1 cellular context compared by ENCODE assay signal in genomic region chr14:75002392-75003249, GRCh38.
TF ChIP-seq lines count a peak whose summit lies in the region.

EIF2B2 (plus strand) TSS chr14:75002921; CDS start chr14:75002991, 70 bp downstream.

TF ChIP-seq in GM12878, 131 proteins besides CTCF, POLR2A, EP300 and RAD21 (continued from another document and continues in another):
- no peak for TF ChIP-seq CUX1 (IDR thresholded peaks at IDR 0.05; ENCODE audit: insufficient replicate concordance, low read depth, low read length)
- peak; percentile 23; the same call in 1 of the 2 replicates for TF ChIP-seq NFYA (IDR thresholded peaks at IDR 0.05; ENCODE audit: borderline replicate concordance, low read depth, low read length)
- no peak for TF ChIP-seq POLR2AphosphoS2 (IDR thresholded peaks at IDR 0.05; ENCODE audit: low read depth, low read length)
- no peak for TF ChIP-seq NR2C2 (IDR thresholded peaks at IDR 0.05; ENCODE audit: borderline replicate concordance, control insufficient read depth, insufficient read length, low read depth)
- peak; percentile 51 for TF ChIP-seq POLR2AphosphoS5 (IDR thresholded peaks at IDR 0.05; ENCODE audit: low read length)
- no peak for TF ChIP-seq SUPT20H (IDR thresholded peaks at IDR 0.05; ENCODE audit: borderline replicate concordance, control insufficient read depth, low read depth, low read length)
- TF ChIP-seq, protein P1, sequence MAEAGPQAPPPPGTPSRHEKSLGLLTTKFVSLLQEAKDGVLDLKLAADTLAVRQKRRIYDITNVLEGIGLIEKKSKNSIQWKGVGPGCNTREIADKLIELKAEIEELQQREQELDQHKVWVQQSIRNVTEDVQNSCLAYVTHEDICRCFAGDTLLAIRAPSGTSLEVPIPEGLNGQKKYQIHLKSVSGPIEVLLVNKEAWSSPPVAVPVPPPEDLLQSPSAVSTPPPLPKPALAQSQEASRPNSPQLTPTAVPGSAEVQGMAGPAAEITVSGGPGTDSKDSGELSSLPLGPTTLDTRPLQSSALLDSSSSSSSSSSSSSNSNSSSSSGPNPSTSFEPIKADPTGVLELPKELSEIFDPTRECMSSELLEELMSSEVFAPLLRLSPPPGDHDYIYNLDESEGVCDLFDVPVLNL (IDR thresholded peaks at IDR 0.05; ENCODE audit: low read depth, low read length) = no peak; the same call in 1 of the 2 replicates
- peak; percentile 60; the same call in 1 of the 2 replicates for TF ChIP-seq NBN (IDR thresholded peaks at IDR 0.05)
- TF ChIP-seq, protein P2, sequence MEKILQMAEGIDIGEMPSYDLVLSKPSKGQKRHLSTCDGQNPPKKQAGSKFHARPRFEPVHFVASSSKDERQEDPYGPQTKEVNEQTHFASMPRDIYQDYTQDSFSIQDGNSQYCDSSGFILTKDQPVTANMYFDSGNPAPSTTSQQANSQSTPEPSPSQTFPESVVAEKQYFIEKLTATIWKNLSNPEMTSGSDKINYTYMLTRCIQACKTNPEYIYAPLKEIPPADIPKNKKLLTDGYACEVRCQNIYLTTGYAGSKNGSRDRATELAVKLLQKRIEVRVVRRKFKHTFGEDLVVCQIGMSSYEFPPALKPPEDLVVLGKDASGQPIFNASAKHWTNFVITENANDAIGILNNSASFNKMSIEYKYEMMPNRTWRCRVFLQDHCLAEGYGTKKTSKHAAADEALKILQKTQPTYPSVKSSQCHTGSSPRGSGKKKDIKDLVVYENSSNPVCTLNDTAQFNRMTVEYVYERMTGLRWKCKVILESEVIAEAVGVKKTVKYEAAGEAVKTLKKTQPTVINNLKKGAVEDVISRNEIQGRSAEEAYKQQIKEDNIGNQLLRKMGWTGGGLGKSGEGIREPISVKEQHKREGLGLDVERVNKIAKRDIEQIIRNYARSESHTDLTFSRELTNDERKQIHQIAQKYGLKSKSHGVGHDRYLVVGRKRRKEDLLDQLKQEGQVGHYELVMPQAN (conservative IDR thresholded peaks at IDR 0.05) = peak; percentile 89
- TF ChIP-seq, protein P3, sequence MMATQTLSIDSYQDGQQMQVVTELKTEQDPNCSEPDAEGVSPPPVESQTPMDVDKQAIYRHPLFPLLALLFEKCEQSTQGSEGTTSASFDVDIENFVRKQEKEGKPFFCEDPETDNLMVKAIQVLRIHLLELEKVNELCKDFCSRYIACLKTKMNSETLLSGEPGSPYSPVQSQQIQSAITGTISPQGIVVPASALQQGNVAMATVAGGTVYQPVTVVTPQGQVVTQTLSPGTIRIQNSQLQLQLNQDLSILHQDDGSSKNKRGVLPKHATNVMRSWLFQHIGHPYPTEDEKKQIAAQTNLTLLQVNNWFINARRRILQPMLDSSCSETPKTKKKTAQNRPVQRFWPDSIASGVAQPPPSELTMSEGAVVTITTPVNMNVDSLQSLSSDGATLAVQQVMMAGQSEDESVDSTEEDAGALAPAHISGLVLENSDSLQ (IDR thresholded peaks at IDR 0.05) = peak; percentile 98
- no peak for TF ChIP-seq EED (IDR thresholded peaks at IDR 0.05; ENCODE audit: low read depth)
- no peak for TF ChIP-seq NRF1 (conservative IDR thresholded peaks at IDR 0.05; ENCODE audit: low read depth, low read length)
- peak; percentile 52; the same call in 1 of the 2 replicates for TF ChIP-seq CREM (IDR thresholded peaks at IDR 0.05; ENCODE audit: low read depth)
- peak; percentile 83; the same call in 1 of the 2 replicates for TF ChIP-seq SIN3A (IDR thresholded peaks at IDR 0.05; ENCODE audit: low read depth, low read length)
- TF ChIP-seq CREB1 (IDR thresholded peaks at IDR 0.05; ENCODE audit: low read depth) = peak; percentile 70
- no peak for TF ChIP-seq BCL3 (IDR thresholded peaks at IDR 0.05; ENCODE audit: borderline replicate concordance, insufficient read depth, low read depth, low read length, poor library complexity, severe bottlenecking)
- no peak for TF ChIP-seq BRCA1 (IDR thresholded peaks at IDR 0.05; ENCODE audit: low read depth, low read length)
- TF ChIP-seq ATF2 (IDR thresholded peaks at IDR 0.05; ENCODE audit: low read length) = no peak
- peak; percentile 99 to 100 for TF ChIP-seq SRF (IDR thresholded peaks at IDR 0.05; ENCODE audit: low read depth in 2 of 2, low read length in 2 of 2)
- TF ChIP-seq WRNIP1 (IDR thresholded peaks at IDR 0.05; ENCODE audit: borderline replicate concordance, low read depth, low read length) = no peak
- TF ChIP-seq PML (IDR thresholded peaks at IDR 0.05; ENCODE audit: low read length) = peak; percentile 47; the same call in 1 of the 2 replicates
- TF ChIP-seq RBBP5 (conservative IDR thresholded peaks at IDR 0.05) = no peak
- TF ChIP-seq ZNF207 (IDR thresholded peaks at IDR 0.05; ENCODE audit: borderline replicate concordance) = 0 out of 2 replicates have a peak, but pooled peaks have one; percentile 67
- TF ChIP-seq YY1 (IDR thresholded peaks at IDR 0.05; ENCODE audit: low read depth, low read length) = peak; percentile 7; the same call in 1 of the 2 replicates
- no peak for TF ChIP-seq TBL1XR1 (IDR thresholded peaks at IDR 0.05; ENCODE audit: low read depth, low read length)
- no peak for TF ChIP-seq ESRRA (IDR thresholded peaks at IDR 0.05; ENCODE audit: low read length)
- TF ChIP-seq MXI1 (IDR thresholded peaks at IDR 0.05; ENCODE audit: low read depth, low read length) = peak; percentile 91
- TF ChIP-seq, protein P4, sequence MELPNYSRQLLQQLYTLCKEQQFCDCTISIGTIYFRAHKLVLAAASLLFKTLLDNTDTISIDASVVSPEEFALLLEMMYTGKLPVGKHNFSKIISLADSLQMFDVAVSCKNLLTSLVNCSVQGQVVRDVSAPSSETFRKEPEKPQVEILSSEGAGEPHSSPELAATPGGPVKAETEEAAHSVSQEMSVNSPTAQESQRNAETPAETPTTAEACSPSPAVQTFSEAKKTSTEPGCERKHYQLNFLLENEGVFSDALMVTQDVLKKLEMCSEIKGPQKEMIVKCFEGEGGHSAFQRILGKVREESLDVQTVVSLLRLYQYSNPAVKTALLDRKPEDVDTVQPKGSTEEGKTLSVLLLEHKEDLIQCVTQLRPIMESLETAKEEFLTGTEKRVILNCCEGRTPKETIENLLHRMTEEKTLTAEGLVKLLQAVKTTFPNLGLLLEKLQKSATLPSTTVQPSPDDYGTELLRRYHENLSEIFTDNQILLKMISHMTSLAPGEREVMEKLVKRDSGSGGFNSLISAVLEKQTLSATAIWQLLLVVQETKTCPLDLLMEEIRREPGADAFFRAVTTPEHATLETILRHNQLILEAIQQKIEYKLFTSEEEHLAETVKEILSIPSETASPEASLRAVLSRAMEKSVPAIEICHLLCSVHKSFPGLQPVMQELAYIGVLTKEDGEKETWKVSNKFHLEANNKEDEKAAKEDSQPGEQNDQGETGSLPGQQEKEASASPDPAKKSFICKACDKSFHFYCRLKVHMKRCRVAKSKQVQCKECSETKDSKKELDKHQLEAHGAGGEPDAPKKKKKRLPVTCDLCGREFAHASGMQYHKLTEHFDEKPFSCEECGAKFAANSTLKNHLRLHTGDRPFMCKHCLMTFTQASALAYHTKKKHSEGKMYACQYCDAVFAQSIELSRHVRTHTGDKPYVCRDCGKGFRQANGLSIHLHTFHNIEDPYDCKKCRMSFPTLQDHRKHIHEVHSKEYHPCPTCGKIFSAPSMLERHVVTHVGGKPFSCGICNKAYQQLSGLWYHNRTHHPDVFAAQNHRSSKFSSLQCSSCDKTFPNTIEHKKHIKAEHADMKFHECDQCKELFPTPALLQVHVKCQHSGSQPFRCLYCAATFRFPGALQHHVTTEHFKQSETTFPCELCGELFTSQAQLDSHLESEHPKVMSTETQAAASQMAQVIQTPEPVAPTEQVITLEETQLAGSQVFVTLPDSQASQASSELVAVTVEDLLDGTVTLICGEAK (IDR thresholded peaks at IDR 0.05; ENCODE audit: borderline replicate concordance) = peak; percentile 97
- TF ChIP-seq SREBF2 (IDR thresholded peaks at IDR 0.05; ENCODE audit: low read length) = peak; percentile 37; the same call in 1 of the 2 replicates
- peak; percentile 79 for TF ChIP-seq ZBTB33 (IDR thresholded peaks at IDR 0.05)
- TF ChIP-seq ZNF384 (IDR thresholded peaks at IDR 0.05; ENCODE audit: borderline replicate concordance, low read depth, low read length) = no peak
- peak; percentile 10 for TF ChIP-seq USF1 (IDR thresholded peaks at IDR 0.05; ENCODE audit: borderline replicate concordance, extremely low read length, insufficient read depth, low read depth, low read length)
- TF ChIP-seq IRF4 (IDR thresholded peaks at IDR 0.05; ENCODE audit: low read depth, low read length) = no peak
- TF ChIP-seq PAX8 (IDR thresholded peaks at IDR 0.05) = no peak
